Comparison of ENCODE assay signal across 21 cellular contexts in genomic region chr11:78662811-78663210, GRCh38.
"Had no signal": no experiment of that assay in that cellular context is flagged by ENCODE, and none has a peak within 500 bp of the region (broad histone marks: within the 10 kb centered on the region; RNA-seq: fewer than 3 reads in every experiment).

No MANE protein-coding gene starts in this region.

- H3K4me3 ChIP-seq: MG63, SJSA1, SK-N-MC had no signal

- DNase-seq: IMR-90, Karpas-422, KG1, MG63, NCI-H1092, NCI-H1436, NCI-H187, NCI-H2029, NCI-H2081 treated with DMSO at 0.1 percent for 48 hours, NCI-H2171, NCI-H226, NCI-H446, NCI-H510A, NCI-H524 treated with DMSO at 0.1 percent for 48 hours, NCI-H69, NCI-H774, Right ventricle myocardium superior, RPMI8226, SIG-M5 had no signal
